In the genomic region with DNA sequence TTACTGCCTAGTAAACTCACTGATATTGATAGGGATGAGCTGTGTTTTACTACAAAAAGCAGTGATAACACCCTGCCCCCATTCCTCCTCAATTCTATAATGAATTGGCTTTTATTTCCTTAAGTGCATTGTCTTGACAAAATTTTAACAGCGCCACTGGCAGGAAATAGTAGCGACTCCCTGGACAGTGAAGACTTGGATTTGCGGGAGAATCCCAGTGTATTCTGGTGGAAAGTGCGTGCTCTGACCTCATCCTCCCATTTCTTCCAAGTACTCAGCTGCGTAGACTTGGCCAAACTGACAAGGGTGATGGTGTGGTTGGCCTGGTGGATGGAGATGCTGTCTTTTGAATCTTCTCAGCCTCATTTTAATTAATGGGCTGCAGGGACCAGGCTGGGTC, we compare ENCODE assay signal across 19 cellular contexts. TPM values are rescaled to one million over a fixed set of nuclear protein-coding genes. Genes with fewer than 3 reads are reported as not detected.
A peak's percentile ranks its signal among the peaks of the same experiment; 100 is the strongest.
DNase-seq lines count a peak whose midpoint lies in the region; ATAC-seq and TF ChIP-seq lines count a peak whose summit lies in the region.
"Had no signal": no experiment of that assay in that cellular context is flagged by ENCODE, and none has a peak within 500 bp of the region (broad histone marks: within the 10 kb centered on the region; RNA-seq: fewer than 3 reads in every experiment).

No MANE protein-coding gene starts in this region.

- POLR2A ChIA-PET in SK-N-SH (lab: Yijun Ruan, JAX) = no interaction called here

- whole genome bisulfite sequencing in SK-N-SH (ENCODE audit: low lambda C conversion rate) = 91% methylated on average over 5 of the region's 5 CpGs
- WGBS in mesodermal cell (ENCODE audit: insufficient coverage in 2 of 2), 2 experiments = 88 to 100% methylated on average over 2 to 4 of the region's 5 CpGs

- TF ChIP-seq CTCF in SK-N-SH (IDR thresholded peaks at IDR 0.05) = no peak
- TF ChIP-seq CTCF in brain microvascular endothelial cell (IDR thresholded peaks at IDR 0.05; ENCODE audit: low read depth, low read length, missing control alignments) = no peak
- TF ChIP-seq CTCF in uterus (IDR thresholded peaks at IDR 0.05) = no peak

- no peak overlapping the region; the same call in 1 of the 2 replicates for H3K9ac ChIP-seq in SK-N-SH

- H3F3A ChIP-seq in SK-N-SH (replicated peaks; ENCODE audit: insufficient read depth) = peaks cover 32% of the 10 kb centered on the region

- no peaks in the 10 kb centered on the region for H3K9me2 ChIP-seq in SK-N-SH

- H2AFZ ChIP-seq in SK-N-SH (ENCODE audit: low read depth) = no peak overlapping the region

- TF ChIP-seq EP300 in SK-N-SH (IDR thresholded peaks at IDR 0.05; ENCODE audit: borderline replicate concordance in 1 of 2, low read depth in 1 of 2, low read length in 1 of 2) = no peak

- peak overlapping the region; percentile 90 for H3K4me2 ChIP-seq in SK-N-SH

- H3K27ac ChIP-seq in SK-N-SH (ENCODE audit: low read depth in 2 of 2, low read length in 1 of 2) (no peak overlapping the region), brain microvascular endothelial cell (peak overlapping the region; percentile 7), mesodermal cell (ENCODE audit: low read depth, low read length, severe bottlenecking) (peak overlapping the region; percentile 47), uterus (peak overlapping the region; percentile 98 to 99)
- H3K27ac ChIP-seq: left lung, thyroid gland had no signal

- peaks cover 98% of the 10 kb centered on the region for H3K79me2 ChIP-seq in SK-N-SH (ENCODE audit: insufficient read depth)

- DNase-seq in SK-N-SH (no peak), brain microvascular endothelial cell (no peak), uterus (no peak), DMS153 treated with DMSO at 0.1 percent for 48 hours (lab: John Stamatoyannopoulos, UW; ENCODE audit: unreplicated experiment) (no peak)
- DNase-seq: 8988T; activated CD4-positive, CD25-positive, alpha-beta regulatory T cell; activated naive CD4-positive, alpha-beta T cell; CD4-positive, alpha-beta memory T cell; left lung; naive thymus-derived CD8-positive, alpha-beta T cell; NCI-H1048; NCI-H2171; RPMI8226; T-cell; thyroid gland had no signal

- in situ Hi-C loops in brain microvascular endothelial cell (cut with HindIII; ENCODE audit: low pct_ligation_motif_present, low sequenced_read_pairs) = no loop called here

- H3K9me3 ChIP-seq in SK-N-SH (no peaks in the 10 kb centered on the region), mesodermal cell (ENCODE audit: control insufficient read depth, low read length) (no peaks in the 10 kb centered on the region), uterus (no peaks in the 10 kb centered on the region)
- H3K9me3 ChIP-seq: left lung, thyroid gland had no signal

- intact Hi-C loops in uterus (cut with DNase I; ENCODE audit: low total_unique reads) = no loop called here

- H3K36me3 ChIP-seq in SK-N-SH (replicated peaks in 1 of 2; ENCODE audit: control insufficient read depth in 1 of 2, insufficient read depth in 2 of 2, low read length in 1 of 2) (peaks cover 0 to 3% of the 10 kb centered on the region in 2 experiments), brain microvascular endothelial cell (replicated peaks) (peaks cover 15% of the 10 kb centered on the region), mesodermal cell (ENCODE audit: control insufficient read depth, insufficient read depth, low read length) (peaks cover 7% of the 10 kb centered on the region), uterus (no peaks in the 10 kb centered on the region)
- H3K36me3 ChIP-seq: left lung, thyroid gland had no signal

- ATAC-seq in SK-N-SH treated with all-trans-retinoic acid at 6 μM for 48 hours = no peak
- no peak for ATAC-seq in GM18511 (IDR thresholded peaks at IDR 0.05; ENCODE audit: unreplicated experiment)
- ATAC-seq in GM18867 (IDR thresholded peaks at IDR 0.05; ENCODE audit: unreplicated experiment) = no peak
- ATAC-seq: left lung; naive thymus-derived CD8-positive, alpha-beta T cell; T-cell had no signal

- TF ChIP-seq POLR2A in uterus (IDR thresholded peaks at IDR 0.05) = no peak

- H4K20me1 ChIP-seq in SK-N-SH (ENCODE audit: insufficient read depth) = peaks cover 91% of the 10 kb centered on the region

- TF ChIP-seq RAD21 in SK-N-SH (IDR thresholded peaks at IDR 0.05; ENCODE audit: low read length) = no peak

- peak overlapping the region in 1 of 2 experiments; percentile 5; a peak in 1 of 4 replicates for H3K4me3 ChIP-seq in SK-N-SH (ENCODE audit: low read depth in 2 of 2, low read length in 1 of 2)
- no peak overlapping the region for H3K4me3 ChIP-seq in brain microvascular endothelial cell (ENCODE audit: low read depth, low read length)
- no peak overlapping the region for H3K4me3 ChIP-seq in mesodermal cell (ENCODE audit: extremely low read depth, insufficient read depth, low read length, poor library complexity, severe bottlenecking)
- H3K4me3 ChIP-seq in uterus = no peak overlapping the region
- H3K4me3 ChIP-seq: left lung, thyroid gland had no signal

- H3K4me1 ChIP-seq in SK-N-SH (ENCODE audit: control insufficient read depth in 1 of 2, insufficient read depth in 2 of 2, low read depth in 1 of 2, low read length in 1 of 2) = peaks cover 51 to 66% of the 10 kb centered on the region in 2 experiments
- H3K4me1 ChIP-seq in mesodermal cell (ENCODE audit: control insufficient read depth, insufficient read depth, low read length, poor library complexity, severe bottlenecking) = peaks cover 71% of the 10 kb centered on the region
- peaks cover 20 to 26% of the 10 kb centered on the region in 2 donors for H3K4me1 ChIP-seq in uterus

- no peaks in the 10 kb centered on the region for H3K27me3 ChIP-seq in SK-N-SH (ENCODE audit: insufficient read depth)
- H3K27me3 ChIP-seq in brain microvascular endothelial cell (replicated peaks) = no peaks in the 10 kb centered on the region
- no peaks in the 10 kb centered on the region for H3K27me3 ChIP-seq in uterus
- H3K27me3 ChIP-seq: thyroid gland had no signal

- CTCF ChIA-PET in SK-N-SH (lab: Yijun Ruan, JAX) = interaction anchor here (1.4 to 2.5 kb wide), 4 partner anchors 96 to 122 kb away, joined by 5 to 7 read pairs (median 6); no protein-coding TSS in a partner anchor

TF ChIP-seq in SK-N-SH, 30 proteins besides CTCF, POLR2A, EP300 and RAD21:
- TF ChIP-seq GATA2 (CRISPR knock-in tag; IDR thresholded peaks at IDR 0.05) (no peak), GABPA (IDR thresholded peaks at IDR 0.05; ENCODE audit: low read depth) (no peak), MXI1 (IDR thresholded peaks at IDR 0.05; ENCODE audit: low read depth, low read length) (no peak), SMC3 (IDR thresholded peaks at IDR 0.05; ENCODE audit: low read depth, low read length) (no peak)
- TF ChIP-seq, protein P1, sequence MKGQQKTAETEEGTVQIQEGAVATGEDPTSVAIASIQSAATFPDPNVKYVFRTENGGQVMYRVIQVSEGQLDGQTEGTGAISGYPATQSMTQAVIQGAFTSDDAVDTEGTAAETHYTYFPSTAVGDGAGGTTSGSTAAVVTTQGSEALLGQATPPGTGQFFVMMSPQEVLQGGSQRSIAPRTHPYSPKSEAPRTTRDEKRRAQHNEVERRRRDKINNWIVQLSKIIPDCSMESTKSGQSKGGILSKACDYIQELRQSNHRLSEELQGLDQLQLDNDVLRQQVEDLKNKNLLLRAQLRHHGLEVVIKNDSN (IDR thresholded peaks at IDR 0.05; ENCODE audit: borderline replicate concordance, low read depth) = no peak
- TF ChIP-seq, protein P2, sequence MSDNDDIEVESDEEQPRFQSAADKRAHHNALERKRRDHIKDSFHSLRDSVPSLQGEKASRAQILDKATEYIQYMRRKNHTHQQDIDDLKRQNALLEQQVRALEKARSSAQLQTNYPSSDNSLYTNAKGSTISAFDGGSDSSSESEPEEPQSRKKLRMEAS (IDR thresholded peaks at IDR 0.05; ENCODE audit: low read depth) = no peak

TF ChIP-seq in SK-N-SH treated with all-trans-retinoic acid at 6 μM for 48 hours, 23 proteins besides CTCF, POLR2A, EP300 and RAD21 (continues in another document):
- TF ChIP-seq TCF4 (CRISPR knock-in tag; IDR thresholded peaks at IDR 0.05; ENCODE audit: borderline replicate concordance) = no peak
- TF ChIP-seq SNAI2 (CRISPR knock-in tag; IDR thresholded peaks at IDR 0.05) = no peak
- TF ChIP-seq, protein P3, sequence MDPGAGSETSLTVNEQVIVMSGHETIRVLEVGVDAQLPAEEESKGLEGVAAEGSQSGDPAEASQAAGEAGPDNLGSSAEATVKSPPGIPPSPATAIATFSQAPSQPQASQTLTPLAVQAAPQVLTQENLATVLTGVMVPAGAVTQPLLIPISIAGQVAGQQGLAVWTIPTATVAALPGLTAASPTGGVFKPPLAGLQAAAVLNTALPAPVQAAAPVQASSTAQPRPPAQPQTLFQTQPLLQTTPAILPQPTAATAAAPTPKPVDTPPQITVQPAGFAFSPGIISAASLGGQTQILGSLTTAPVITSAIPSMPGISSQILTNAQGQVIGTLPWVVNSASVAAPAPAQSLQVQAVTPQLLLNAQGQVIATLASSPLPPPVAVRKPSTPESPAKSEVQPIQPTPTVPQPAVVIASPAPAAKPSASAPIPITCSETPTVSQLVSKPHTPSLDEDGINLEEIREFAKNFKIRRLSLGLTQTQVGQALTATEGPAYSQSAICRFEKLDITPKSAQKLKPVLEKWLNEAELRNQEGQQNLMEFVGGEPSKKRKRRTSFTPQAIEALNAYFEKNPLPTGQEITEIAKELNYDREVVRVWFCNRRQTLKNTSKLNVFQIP (CRISPR knock-in tag; IDR thresholded peaks at IDR 0.05; ENCODE audit: borderline replicate concordance, low read depth) = no peak
- no peak for TF ChIP-seq GLIS3 (CRISPR knock-in tag; IDR thresholded peaks at IDR 0.05)
- TF ChIP-seq, protein P4, sequence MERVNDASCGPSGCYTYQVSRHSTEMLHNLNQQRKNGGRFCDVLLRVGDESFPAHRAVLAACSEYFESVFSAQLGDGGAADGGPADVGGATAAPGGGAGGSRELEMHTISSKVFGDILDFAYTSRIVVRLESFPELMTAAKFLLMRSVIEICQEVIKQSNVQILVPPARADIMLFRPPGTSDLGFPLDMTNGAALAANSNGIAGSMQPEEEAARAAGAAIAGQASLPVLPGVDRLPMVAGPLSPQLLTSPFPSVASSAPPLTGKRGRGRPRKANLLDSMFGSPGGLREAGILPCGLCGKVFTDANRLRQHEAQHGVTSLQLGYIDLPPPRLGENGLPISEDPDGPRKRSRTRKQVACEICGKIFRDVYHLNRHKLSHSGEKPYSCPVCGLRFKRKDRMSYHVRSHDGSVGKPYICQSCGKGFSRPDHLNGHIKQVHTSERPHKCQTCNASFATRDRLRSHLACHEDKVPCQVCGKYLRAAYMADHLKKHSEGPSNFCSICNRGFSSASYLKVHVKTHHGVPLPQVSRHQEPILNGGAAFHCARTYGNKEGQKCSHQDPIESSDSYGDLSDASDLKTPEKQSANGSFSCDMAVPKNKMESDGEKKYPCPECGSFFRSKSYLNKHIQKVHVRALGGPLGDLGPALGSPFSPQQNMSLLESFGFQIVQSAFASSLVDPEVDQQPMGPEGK (CRISPR knock-in tag; IDR thresholded peaks at IDR 0.05; ENCODE audit: borderline replicate concordance) = no peak
- no peak for TF ChIP-seq ZFP30 (CRISPR knock-in tag; IDR thresholded peaks at IDR 0.05)
- no peak for TF ChIP-seq CSDC2 (CRISPR knock-in tag; IDR thresholded peaks at IDR 0.05)

RNA-seq across cellular contexts. Expression of a gene that starts 5.3 kb away (rescaled TPM):
- polyA plus RNA-seq in SK-N-SH (2012; rRNA removed) = 225 and 229 TPM in 2 replicates
- polyA plus RNA-seq in SK-N-SH (2012; cell fraction: cytosol; rRNA removed) = 101 and 117 TPM in 2 replicates
- 1,118 and 1,202 TPM in 2 replicates for polyA plus RNA-seq in SK-N-SH (2012; cell fraction: nucleus; rRNA removed)
- 49.7 TPM for polyA plus RNA-seq in mesodermal cell (2013, experiment 1 of 2)
- 42.9 TPM for polyA plus RNA-seq in mesodermal cell (2013, experiment 2 of 2)
- total RNA-seq in uterus = 100 to 1,000 TPM in 3 of 4 donors, 10 to 100 TPM in 1; 93.5 to 234 (median 207) TPM

Comparison
In these comparisons a context has a peak if more than half of its experiments do, and no peak if none do; other contexts are left out.
1. H3K27ac ChIP-seq: peak in brain microvascular endothelial cell (single experiment), mesodermal cell (single experiment) and uterus (2 of 2); none in SK-N-SH (0 of 2).